In genomic region chr10:101397140-101397539, GRCh38 we compare ENCODE assay signal across 8 cellular contexts. TPM values are rescaled to one million over a fixed set of nuclear protein-coding genes. Genes with fewer than 3 reads are reported as not detected.
DNase-seq lines count a peak whose midpoint lies in the region; ATAC-seq and TF ChIP-seq lines count a peak whose summit lies in the region.

No MANE protein-coding gene starts in this region.

- DNase-seq in AG09319 (ENCODE audit: extremely low read depth, low read depth) = peak; percentile 71
- DNase-seq in GM03348 (ENCODE audit: low spot score) = peak; percentile 19
- DNase-seq in T-cell = peak in 29 of 34 experiments; percentile 3 to 58 (median 23)
- DNase-seq in glomerular endothelial cell (ENCODE audit: extremely low read depth, low read depth, low spot score) = peak; percentile 58
- no peak for DNase-seq in colonic mucosa

- H3K9me3 Mint-ChIP-seq in T-cell = no peaks in the 10 kb centered on the region

- CTCF ChIA-PET in T-cell (lab: Charles Lee) = interaction anchor here in 1 of 2 donors (0.5 to 1.4 kb wide), 3 partner anchors 10 to 70 kb away, joined by 3 to 4 read pairs (median 4); no protein-coding TSS in a partner anchor

- H3K4me3 ChIP-seq in colonic mucosa = no peak overlapping the region

- no peaks in the 10 kb centered on the region for H3K27me3 Mint-ChIP-seq in T-cell

- H3K27ac Mint-ChIP-seq in T-cell = no peak overlapping the region

- POLR2A ChIA-PET in T-cell (lab: Charles Lee) = no interaction called here

- no peak overlapping the region for H3K4me3 Mint-ChIP-seq in T-cell

- ATAC-seq in T-cell (replicated peaks in 1 of 4) (peak in 1 of 4 experiments; percentile 88), HG02970 (IDR thresholded peaks at IDR 0.05; ENCODE audit: low FRiP score, unreplicated experiment) (no peak), HG03342 (IDR thresholded peaks at IDR 0.05; ENCODE audit: unreplicated experiment) (no peak), HG03135 (IDR thresholded peaks at IDR 0.05; ENCODE audit: unreplicated experiment) (no peak)

- intact Hi-C loops in colonic mucosa (cut with DNase I) = no loop called here

- H3K9me3 ChIP-seq in colonic mucosa = no peaks in the 10 kb centered on the region

- no peak overlapping the region for H3K9ac ChIP-seq in colonic mucosa (ENCODE audit: low read depth in 2 of 2, low read length in 2 of 2)

- no peaks in the 10 kb centered on the region for H3K4me1 ChIP-seq in colonic mucosa

- TF ChIP-seq CTCF in AG09319 (IDR thresholded peaks at IDR 0.05; ENCODE audit: low read depth, low read length) (no peak), colonic mucosa (IDR thresholded peaks at IDR 0.05) (no peak)

- H3K27ac ChIP-seq in colonic mucosa = no peak overlapping the region

- H3K27me3 ChIP-seq in colonic mucosa = no peaks in the 10 kb centered on the region

- peaks cover 14% of the 10 kb centered on the region for H3K36me3 Mint-ChIP-seq in T-cell

- peaks cover 14 to 36% (median 24%) of the 10 kb centered on the region in 3 donors for H3K4me1 Mint-ChIP-seq in T-cell

- no peaks in the 10 kb centered on the region for H3K36me3 ChIP-seq in colonic mucosa

RNA-seq across cellular contexts. Expression of gene BTRC, which starts 43.2 kb away (rescaled TPM):
- total RNA-seq in T-cell = 10 to 100 TPM; 15.7 to 23.2 (median 17.3) TPM
- 13.8 and 18.8 TPM in 2 replicates for total RNA-seq in glomerular endothelial cell
- 10 to 100 TPM in 1 of 2 donors, 1 to 10 TPM in 1; 9.9 to 10.5 TPM for total RNA-seq in colonic mucosa
